In the genomic region with DNA sequence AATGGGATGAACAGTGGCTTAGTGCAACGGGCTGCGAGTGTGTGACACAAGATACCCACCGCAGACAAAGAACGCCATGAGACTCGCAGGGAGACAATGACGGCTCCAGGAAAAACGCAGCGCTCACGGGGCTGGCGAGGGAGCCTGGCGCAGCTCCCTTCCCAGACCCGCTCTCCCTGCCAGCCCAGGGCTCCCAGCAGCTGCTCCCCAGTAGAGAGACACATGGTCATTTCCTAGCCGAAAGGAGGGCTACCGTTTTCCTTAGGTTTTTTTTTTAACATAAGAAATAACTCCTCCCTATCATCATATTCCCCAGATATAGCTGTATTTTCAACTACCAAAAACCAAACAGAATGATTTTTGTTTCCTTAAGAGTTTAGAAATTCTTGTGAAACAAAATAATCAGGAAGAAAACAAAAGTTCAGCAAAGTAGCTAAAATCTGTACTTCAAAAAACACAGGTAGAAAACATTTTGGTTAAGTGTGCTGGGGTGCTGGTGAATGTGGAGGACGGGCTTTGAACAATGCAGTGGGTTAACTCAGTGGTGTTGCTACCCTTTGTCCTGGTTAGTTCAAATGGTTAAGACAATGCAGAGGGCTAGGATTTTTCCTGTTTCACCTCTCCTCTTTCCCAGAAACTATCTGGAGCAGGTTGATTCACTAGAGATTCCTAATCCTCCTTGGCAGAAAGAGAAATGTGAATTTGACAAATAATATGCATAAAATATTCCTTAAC, we compare ENCODE assay signal across 8 cellular contexts.
DNase-seq lines count a peak whose midpoint lies in the region; ATAC-seq lines count a peak whose summit lies in the region.

No MANE protein-coding gene starts in this region.

- H3K36me3 Mint-ChIP-seq in activated CD4-positive, alpha-beta T cell treated with anti-CD3 and anti-CD28 coated beads, Interleukin-2, amount 10 ng/mL, durations not matched to agents 7 days and 5 days (ENCODE audit: low read depth) = no peaks in the 10 kb centered on the region

- no peak for ATAC-seq in GM21423 (IDR thresholded peaks at IDR 0.05; ENCODE audit: unreplicated experiment)
- no peak for ATAC-seq in GM21619 (IDR thresholded peaks at IDR 0.05; ENCODE audit: unreplicated experiment)

- H3K4me1 Mint-ChIP-seq in activated CD4-positive, alpha-beta T cell treated with anti-CD3 and anti-CD28 coated beads, Interleukin-2, amount 10 ng/mL, durations not matched to agents 7 days and 5 days = no peaks in the 10 kb centered on the region

- CTCF ChIA-PET in activated CD4-positive, alpha-beta T cell treated with anti-CD3 and anti-CD28 coated beads, Interleukin-2, amount 10 ng/mL, durations not matched to agents 7 days and 5 days (lab: Charles Lee) = no interaction called here

- POLR2A ChIA-PET in activated CD4-positive, alpha-beta T cell treated with anti-CD3 and anti-CD28 coated beads, Interleukin-2, amount 10 ng/mL, durations not matched to agents 7 days and 5 days (lab: Charles Lee) = no interaction called here

- DNase-seq in ELR (ENCODE audit: low read depth) = peak; percentile 60
- DNase-seq in SHP77 treated with DMSO at 0.1 percent for 48 hours (lab: John Stamatoyannopoulos, UW) = peak; percentile 14
- peak in 41 of 42 donors; percentile 23 to 78 (median 55) for DNase-seq in head of caudate nucleus
- DNase-seq in pons (ENCODE audit: low spot score) = peak; percentile 52
- no peak for DNase-seq in NCI-H226
- DNase-seq in activated CD4-positive, alpha-beta T cell treated with anti-CD3 and anti-CD28 coated beads, Interleukin-2, amount 10 ng/mL, durations not matched to agents 7 days and 5 days = no peak

- H3K9me3 Mint-ChIP-seq in activated CD4-positive, alpha-beta T cell treated with anti-CD3 and anti-CD28 coated beads, Interleukin-2, amount 10 ng/mL, durations not matched to agents 7 days and 5 days = no peaks in the 10 kb centered on the region

- H3K27me3 Mint-ChIP-seq in activated CD4-positive, alpha-beta T cell treated with anti-CD3 and anti-CD28 coated beads, Interleukin-2, amount 10 ng/mL, durations not matched to agents 7 days and 5 days = no peaks in the 10 kb centered on the region

- intact Hi-C loops in head of caudate nucleus (cut with DNase I) = loop anchor here (10.0 kb wide), 1 partner anchor 270 kb away; no protein-coding TSS in a partner anchor

- H3K27ac Mint-ChIP-seq in activated CD4-positive, alpha-beta T cell treated with anti-CD3 and anti-CD28 coated beads, Interleukin-2, amount 10 ng/mL, durations not matched to agents 7 days and 5 days = no peak overlapping the region

- H3K4me3 Mint-ChIP-seq in activated CD4-positive, alpha-beta T cell treated with anti-CD3 and anti-CD28 coated beads, Interleukin-2, amount 10 ng/mL, durations not matched to agents 7 days and 5 days = no peak overlapping the region

Comparison
In these comparisons a context has a peak if more than half of its experiments do, and no peak if none do; other contexts are left out.
1. DNase-seq: peak in ELR (single experiment), SHP77 treated with DMSO at 0.1 percent for 48 hours (single experiment), head of caudate nucleus (41 of 42) and pons (single experiment); none in NCI-H226 (single experiment) and activated CD4-positive, alpha-beta T cell treated with anti-CD3 and anti-CD28 coated beads, Interleukin-2, amount 10 ng/mL, durations not matched to agents 7 days and 5 days (single experiment).